ENCODE assay signal across 9 cellular contexts in the genomic region with DNA sequence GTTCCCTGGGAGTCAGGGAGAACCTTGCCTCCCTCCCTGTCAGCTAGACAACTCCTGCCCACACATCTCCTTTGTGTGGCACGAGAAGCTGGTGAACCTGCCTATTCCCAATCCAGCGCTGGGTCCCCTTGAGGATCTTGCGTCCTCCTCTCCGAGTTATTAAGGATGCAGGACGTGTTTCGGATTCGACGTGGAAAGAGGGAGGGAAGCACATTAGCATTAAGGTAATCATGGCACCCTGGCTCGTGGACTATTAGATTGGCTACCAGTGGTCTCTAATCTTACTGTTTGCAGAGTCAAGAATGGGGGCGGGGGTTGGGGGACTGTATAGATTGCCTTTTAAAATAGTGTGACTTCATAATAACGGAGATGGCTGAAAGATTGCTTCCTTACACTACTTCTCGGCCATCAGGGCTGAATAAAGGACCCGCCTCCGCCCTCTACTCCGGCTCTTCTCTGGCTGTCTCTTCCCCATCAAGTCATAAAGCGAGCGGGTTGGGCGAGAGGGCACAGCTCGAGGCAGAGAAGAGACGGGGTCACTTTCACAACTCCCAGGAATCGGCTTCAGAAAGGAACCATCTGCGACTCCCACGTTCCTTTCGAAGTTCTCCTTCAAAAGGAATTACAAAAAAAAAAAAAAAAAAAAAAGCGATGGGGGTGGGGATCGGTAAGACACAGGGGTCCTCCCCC. TPM values are rescaled to one million over a fixed set of nuclear protein-coding genes. Genes with fewer than 3 reads are reported as not detected.
DNase-seq lines count a peak whose midpoint lies in the region; TF ChIP-seq lines count a peak whose summit lies in the region.
"Had no signal": no experiment of that assay in that cellular context is flagged by ENCODE, and none has a peak within 500 bp of the region (broad histone marks: within the 10 kb centered on the region; RNA-seq: fewer than 3 reads in every experiment).

No MANE protein-coding gene starts in this region.

- no peak for TF ChIP-seq CTCF in epithelial cell of proximal tubule (conservative IDR thresholded peaks at IDR 0.05; ENCODE audit: low read depth, low read length)

- DNase-seq in DMS53 (lab: John Stamatoyannopoulos, UW) (peak; percentile 80), NCI-H2227 treated with DMSO at 0.1 percent for 48 hours (lab: John Stamatoyannopoulos, UW) (peak; percentile 63), epithelial cell of proximal tubule (ENCODE audit: low read depth) (no peak), occipital lobe (lab: John Stamatoyannopoulos, UW) (peak; percentile 16), foreskin melanocyte (no peak), GM19240 (ENCODE audit: insufficient read length, low spot score) (no peak), NOMO-1 (lab: John Stamatoyannopoulos, UW; ENCODE audit: unreplicated experiment in 2 of 2) (no peak)
- no peak for DNase-seq in activated CD4-positive, alpha-beta T cell treated with anti-CD3 and anti-CD28 coated beads, Interleukin-2, amount 50 U/mL, for 1 hour
- DNase-seq: EL had no signal

- H3K4me3 ChIP-seq in epithelial cell of proximal tubule (ENCODE audit: low read depth, low read length): peak overlapping the region; percentile 22

RNA-seq across cellular contexts. Expression of gene LRRC7, which starts 1.7 kb away (rescaled TPM):
- total RNA-seq in epithelial cell of proximal tubule (not detected in 2 replicates), occipital lobe (303 TPM)

Comparison
In these comparisons a context has a peak if more than half of its experiments do, and no peak if none do; other contexts are left out.
1. DNase-seq: peak in DMS53 (single experiment), NCI-H2227 treated with DMSO at 0.1 percent for 48 hours (single experiment) and occipital lobe (single experiment); none in epithelial cell of proximal tubule (single experiment), foreskin melanocyte (single experiment), GM19240 (single experiment), activated CD4-positive, alpha-beta T cell treated with anti-CD3 and anti-CD28 coated beads, Interleukin-2, amount 50 U/mL, for 1 hour (single experiment) and NOMO-1 (0 of 2).
2. RNA of gene LRRC7, which starts 1.7 kb away (total RNA-seq): 303 TPM in occipital lobe (single experiment); not detected in epithelial cell of proximal tubule; every median in the first group is over 100 times any median in the second.